ENCODE assay signal across 1 cellular context in genomic region chr11:65116370-65117205, GRCh38.
A peak's percentile ranks its signal among the peaks of the same experiment; 100 is the strongest.
TF ChIP-seq lines count a peak whose summit lies in the region.

No MANE protein-coding gene starts in this region.

TF ChIP-seq in HepG2, 621 proteins besides CTCF, POLR2A, EP300 and RAD21 (continued from another document):
- no peak for TF ChIP-seq ZNF512 (CRISPR knock-in tag; IDR thresholded peaks at IDR 0.05)
- peak; percentile 4 for TF ChIP-seq ZNF18 (CRISPR knock-in tag; IDR thresholded peaks at IDR 0.05; ENCODE audit: insufficient replicate concordance)
- 0 out of 2 replicates have a peak, but pooled peaks have one; percentile 60 for TF ChIP-seq HNRNPL (IDR thresholded peaks at IDR 0.05; ENCODE audit: low read depth, low read length)
- peak; percentile 32 for TF ChIP-seq RBM22 (optimal IDR thresholded peaks at IDR 0.05; ENCODE audit: low read length)
- peak; percentile 19; the same call in 1 of the 2 replicates for TF ChIP-seq ETV5 (CRISPR knock-in tag; IDR thresholded peaks at IDR 0.05; ENCODE audit: borderline replicate concordance)
- 0 out of 2 replicates have a peak, but pooled peaks have one; percentile 16 for TF ChIP-seq ZNF720 (CRISPR knock-in tag; IDR thresholded peaks at IDR 0.05)
- peak; percentile 59; the same call in 1 of the 2 replicates for TF ChIP-seq ZNF709 (CRISPR knock-in tag; IDR thresholded peaks at IDR 0.05)
- TF ChIP-seq PHB2 (IDR thresholded peaks at IDR 0.05; ENCODE audit: partially characterized antibody): no peak
- TF ChIP-seq ZNF275 (CRISPR knock-in tag; IDR thresholded peaks at IDR 0.05; ENCODE audit: borderline replicate concordance): no peak
